ENCODE assay signal across 13 cellular contexts in genomic region chr4:108205859-108206258, GRCh38.
"Had no signal": no experiment of that assay in that cellular context is flagged by ENCODE, and none has a peak within 500 bp of the region (broad histone marks: within the 10 kb centered on the region; RNA-seq: fewer than 3 reads in every experiment).

No MANE protein-coding gene starts in this region.

- DNase-seq: activated CD4-positive, alpha-beta T cell treated with anti-CD3 and anti-CD28 coated beads, Interleukin-2, amount 50 U/mL, for 1 hour; activated CD8-positive, alpha-beta memory T cell treated with anti-CD3 and anti-CD28 coated beads, Interleukin-2, amount 50 U/mL, for 48 hours; adrenal gland; caudate nucleus; effector CD4-positive, alpha-beta T cell; foreskin melanocyte; head of caudate nucleus; mammary epithelial cell; naive thymus-derived CD4-positive, alpha-beta T cell; stimulated activated CD8-positive, alpha-beta memory T cell treated with anti-CD3 and anti-CD28 coated beads, Interleukin-4, amount 100 ng/mL, for 48 hours; T-helper 1 cell; uterus had no signal

- H3K9me3 Mint-ChIP-seq: naive thymus-derived CD4-positive, alpha-beta T cell had no signal

- ATAC-seq: left lobe of liver; naive thymus-derived CD4-positive, alpha-beta T cell had no signal

- H3K27ac Mint-ChIP-seq: naive thymus-derived CD4-positive, alpha-beta T cell had no signal

- H3K27me3 Mint-ChIP-seq: naive thymus-derived CD4-positive, alpha-beta T cell had no signal

- H3K4me3 Mint-ChIP-seq: naive thymus-derived CD4-positive, alpha-beta T cell had no signal
